27 cellular contexts compared by ENCODE assay signal in the genomic region with DNA sequence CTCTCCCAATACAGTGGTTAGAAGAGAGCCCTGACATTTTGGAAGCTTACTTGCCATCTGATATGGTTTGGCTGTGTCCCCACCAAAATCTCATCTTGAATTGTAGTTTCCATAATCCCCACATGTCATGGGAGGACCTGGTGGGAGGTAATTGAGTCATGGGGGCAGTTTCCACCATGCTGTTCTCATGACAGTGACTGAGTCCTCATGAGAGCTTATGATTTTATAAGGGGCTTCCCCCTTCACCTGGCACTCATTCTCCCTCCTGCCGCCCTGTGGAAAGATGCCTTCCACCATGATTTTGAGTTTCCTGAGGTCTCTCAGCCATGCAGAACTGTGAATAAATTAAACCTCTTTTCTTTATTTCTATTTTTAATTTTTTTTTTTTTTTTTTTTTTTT. TPM values are rescaled to one million over a fixed set of nuclear protein-coding genes. Genes with fewer than 3 reads are reported as not detected.
A peak's percentile ranks its signal among the peaks of the same experiment; 100 is the strongest.
DNase-seq lines count a peak whose midpoint lies in the region; ATAC-seq and TF ChIP-seq lines count a peak whose summit lies in the region.
"Had no signal": no experiment of that assay in that cellular context is flagged by ENCODE, and none has a peak within 500 bp of the region (broad histone marks: within the 10 kb centered on the region; RNA-seq: fewer than 3 reads in every experiment).

No MANE protein-coding gene starts in this region.

- H3K4me1 Mint-ChIP-seq in activated CD4-positive, alpha-beta memory T cell treated with anti-CD3 and anti-CD28 coated beads for 36 hours (ENCODE audit: low read depth), result peaks cover 9% of the 10 kb centered on the region
- peaks cover 10% of the 10 kb centered on the region for H3K4me1 Mint-ChIP-seq in activated CD4-positive, alpha-beta memory T cell treated with anti-CD3 and anti-CD28 coated beads, Interleukin-2, amount 10 ng/mL, durations not matched to agents 7 days and 5 days
- peaks cover 39 to 63% (median 52%) of the 10 kb centered on the region in 3 donors for H3K4me1 Mint-ChIP-seq in IgD-negative memory B cell
- H3K4me1 Mint-ChIP-seq in activated naive CD4-positive, alpha-beta T cell treated with anti-CD3 and anti-CD28 coated beads, Interleukin-2, amount 50 U/mL, for 24 hours, result peaks cover 19% of the 10 kb centered on the region
- peaks cover 7 to 17% (median 8%) of the 10 kb centered on the region in 7 donors for H3K4me1 Mint-ChIP-seq in naive thymus-derived CD4-positive, alpha-beta T cell

- no peak overlapping the region for H3K27ac ChIP-seq in naive thymus-derived CD4-positive, alpha-beta T cell (ENCODE audit: low read depth, low read length)
- H3K27ac ChIP-seq: left ventricle myocardium inferior, PC-9, psoas muscle, stomach, thyroid gland, vagina had no signal

- H3K4me3 ChIP-seq in naive thymus-derived CD4-positive, alpha-beta T cell (ENCODE audit: low read length), result no peak overlapping the region
- H3K4me3 ChIP-seq: A549, left ventricle myocardium inferior, PC-9, psoas muscle, stomach, thyroid gland, vagina had no signal

- no peaks in the 10 kb centered on the region for H3K9me3 ChIP-seq in naive thymus-derived CD4-positive, alpha-beta T cell (ENCODE audit: control insufficient read depth in 2 of 3, low read length in 3 of 3)
- H3K9me3 ChIP-seq: A549, left ventricle myocardium inferior, psoas muscle, stomach, thyroid gland, vagina had no signal

- no peak for TF ChIP-seq CTCF in GM10266 (IDR thresholded peaks at IDR 0.05; ENCODE audit: control insufficient read depth, insufficient read depth, low read depth, missing control alignments)

- no peaks in the 10 kb centered on the region for H3K36me3 Mint-ChIP-seq in activated CD4-positive, alpha-beta memory T cell treated with anti-CD3 and anti-CD28 coated beads for 36 hours
- no peaks in the 10 kb centered on the region for H3K36me3 Mint-ChIP-seq in activated CD4-positive, alpha-beta memory T cell treated with anti-CD3 and anti-CD28 coated beads, Interleukin-2, amount 10 ng/mL, durations not matched to agents 7 days and 5 days (ENCODE audit: low read depth)
- no peaks in the 10 kb centered on the region for H3K36me3 Mint-ChIP-seq in IgD-negative memory B cell
- no peaks in the 10 kb centered on the region for H3K36me3 Mint-ChIP-seq in activated naive CD4-positive, alpha-beta T cell treated with anti-CD3 and anti-CD28 coated beads, Interleukin-2, amount 50 U/mL, for 24 hours
- no peaks in the 10 kb centered on the region for H3K36me3 Mint-ChIP-seq in naive thymus-derived CD4-positive, alpha-beta T cell
- H3K36me3 Mint-ChIP-seq: CD8-positive, alpha-beta T cell had no signal

- DNase-seq in activated CD4-positive, alpha-beta memory T cell treated with anti-CD3 and anti-CD28 coated beads for 36 hours, result peak; percentile 38
- DNase-seq in activated CD4-positive, alpha-beta memory T cell treated with anti-CD3 and anti-CD28 coated beads, Interleukin-2, amount 10 ng/mL, durations not matched to agents 7 days and 5 days, result no peak
- peak; percentile 36 for DNase-seq in stimulated activated CD8-positive, alpha-beta memory T cell treated with anti-CD3 and anti-CD28 coated beads, Interleukin-4, amount 100 ng/mL, for 48 hours
- DNase-seq in naive thymus-derived CD4-positive, alpha-beta T cell, result no peak
- no peak for DNase-seq in GDM1 (lab: John Stamatoyannopoulos, UW)
- DNase-seq in GM10266 (ENCODE audit: extremely low spot score), result no peak
- DNase-seq: AML-193; CD8-positive, alpha-beta T cell; central memory CD4-positive, alpha-beta T cell; DMS 273 treated with DMSO at 0.1 percent for 48 hours; IMR-90; islet precursor cell; left ventricle myocardium inferior; NCI-H1092; NCI-H1694 treated with DMSO at 0.1 percent for 48 hours; NCI-H510A; PC-9; psoas muscle; stomach; thyroid gland had no signal

- CTCF ChIA-PET in activated CD4-positive, alpha-beta memory T cell treated with anti-CD3 and anti-CD28 coated beads for 36 hours (lab: Charles Lee), result no interaction called here
- CTCF ChIA-PET in activated CD4-positive, alpha-beta memory T cell treated with anti-CD3 and anti-CD28 coated beads, Interleukin-2, amount 10 ng/mL, durations not matched to agents 7 days and 5 days (lab: Charles Lee), result interaction anchor here (1.1 to 1.3 kb wide), 2 partner anchors 140 to 209 kb away, joined by 3 read pairs; no protein-coding TSS in a partner anchor
- CTCF ChIA-PET in naive thymus-derived CD4-positive, alpha-beta T cell (lab: Charles Lee), result no interaction called here

- H3K27ac Mint-ChIP-seq in activated CD4-positive, alpha-beta memory T cell treated with anti-CD3 and anti-CD28 coated beads for 36 hours, result no peak overlapping the region
- H3K27ac Mint-ChIP-seq in activated CD4-positive, alpha-beta memory T cell treated with anti-CD3 and anti-CD28 coated beads, Interleukin-2, amount 10 ng/mL, durations not matched to agents 7 days and 5 days, result no peak overlapping the region
- peak overlapping the region in 2 of 3 donors; percentile 6 to 76 for H3K27ac Mint-ChIP-seq in IgD-negative memory B cell
- H3K27ac Mint-ChIP-seq in activated naive CD4-positive, alpha-beta T cell treated with anti-CD3 and anti-CD28 coated beads, Interleukin-2, amount 50 U/mL, for 24 hours, result peak overlapping the region; percentile 8
- H3K27ac Mint-ChIP-seq in naive thymus-derived CD4-positive, alpha-beta T cell, result peak overlapping the region in 2 of 9 donors; percentile 13 to 17
- H3K27ac Mint-ChIP-seq: activated T-helper 1 cell treated with anti-CD3 and anti-CD28 coated beads, Interleukin-12 subunit alpha, Interleukin-12 subunit beta, Interleukin-2, Interleukin-4 antibody, amounts not matched to agents 30 ng/mL and 10 ng/mL and 1 ng/mL, durations not matched to agents 14 hours and 24 hours and 36 hours; CD8-positive, alpha-beta T cell had no signal

- no peaks in the 10 kb centered on the region for H3K9me3 Mint-ChIP-seq in activated CD4-positive, alpha-beta memory T cell treated with anti-CD3 and anti-CD28 coated beads for 36 hours
- no peaks in the 10 kb centered on the region for H3K9me3 Mint-ChIP-seq in activated CD4-positive, alpha-beta memory T cell treated with anti-CD3 and anti-CD28 coated beads, Interleukin-2, amount 10 ng/mL, durations not matched to agents 7 days and 5 days
- H3K9me3 Mint-ChIP-seq in IgD-negative memory B cell, result peaks cover 0 to 3% (median 0%) of the 10 kb centered on the region in 3 donors
- no peaks in the 10 kb centered on the region for H3K9me3 Mint-ChIP-seq in activated naive CD4-positive, alpha-beta T cell treated with anti-CD3 and anti-CD28 coated beads, Interleukin-2, amount 50 U/mL, for 24 hours
- no peaks in the 10 kb centered on the region for H3K9me3 Mint-ChIP-seq in naive thymus-derived CD4-positive, alpha-beta T cell
- H3K9me3 Mint-ChIP-seq: activated T-helper 1 cell treated with anti-CD3 and anti-CD28 coated beads, Interleukin-12 subunit alpha, Interleukin-12 subunit beta, Interleukin-2, Interleukin-4 antibody, amounts not matched to agents 30 ng/mL and 10 ng/mL and 1 ng/mL, durations not matched to agents 14 hours and 24 hours and 36 hours; CD8-positive, alpha-beta T cell had no signal

- intact Hi-C loops in activated CD4-positive, alpha-beta memory T cell treated with anti-CD3 and anti-CD28 coated beads for 36 hours (cut with micrococcal nuclease), result no loop called here
- intact Hi-C loops in naive thymus-derived CD4-positive, alpha-beta T cell (cut with micrococcal nuclease), result loop anchor here in 1 of 2 donors (10.0 kb wide), 1 partner anchor 132 kb away; no protein-coding TSS in a partner anchor

- no peaks in the 10 kb centered on the region for H3K36me3 ChIP-seq in naive thymus-derived CD4-positive, alpha-beta T cell (ENCODE audit: control insufficient read depth in 2 of 3, insufficient read depth in 3 of 3, low read length in 3 of 3)
- H3K36me3 ChIP-seq: left ventricle myocardium inferior, stomach, thyroid gland, vagina had no signal

- H3K27me3 Mint-ChIP-seq in activated CD4-positive, alpha-beta memory T cell treated with anti-CD3 and anti-CD28 coated beads for 36 hours, result peaks cover 12% of the 10 kb centered on the region
- H3K27me3 Mint-ChIP-seq in activated CD4-positive, alpha-beta memory T cell treated with anti-CD3 and anti-CD28 coated beads, Interleukin-2, amount 10 ng/mL, durations not matched to agents 7 days and 5 days, result peaks cover 61% of the 10 kb centered on the region
- peaks cover 9% of the 10 kb centered on the region for H3K27me3 Mint-ChIP-seq in IgD-negative memory B cell
- peaks cover 3% of the 10 kb centered on the region for H3K27me3 Mint-ChIP-seq in activated naive CD4-positive, alpha-beta T cell treated with anti-CD3 and anti-CD28 coated beads, Interleukin-2, amount 50 U/mL, for 24 hours
- peaks cover 0 to 56% (median 0%) of the 10 kb centered on the region in 5 donors for H3K27me3 Mint-ChIP-seq in naive thymus-derived CD4-positive, alpha-beta T cell

- no peak for ATAC-seq in naive thymus-derived CD4-positive, alpha-beta T cell
- ATAC-seq: A549; CD8-positive, alpha-beta T cell; psoas muscle; Right ventricle myocardium inferior; SK-N-SH treated with all-trans-retinoic acid at 6 μM for 48 hours had no signal

- no peaks in the 10 kb centered on the region for H3K27me3 ChIP-seq in naive thymus-derived CD4-positive, alpha-beta T cell (ENCODE audit: control insufficient read depth in 2 of 2, insufficient read depth in 2 of 2, low read length in 2 of 2)
- H3K27me3 ChIP-seq: stomach, thyroid gland, vagina had no signal

- H3K4me1 ChIP-seq in naive thymus-derived CD4-positive, alpha-beta T cell (ENCODE audit: control insufficient read depth in 2 of 2, insufficient read depth in 2 of 2, low read length in 2 of 2), result peaks cover 0 to 6% of the 10 kb centered on the region in 2 donors
- H3K4me1 ChIP-seq: left ventricle myocardium inferior, psoas muscle, vagina had no signal

- POLR2A ChIA-PET in activated CD4-positive, alpha-beta memory T cell treated with anti-CD3 and anti-CD28 coated beads for 36 hours (lab: Charles Lee), result no interaction called here
- POLR2A ChIA-PET in activated CD4-positive, alpha-beta memory T cell treated with anti-CD3 and anti-CD28 coated beads, Interleukin-2, amount 10 ng/mL, durations not matched to agents 7 days and 5 days (lab: Charles Lee), result no interaction called here
- POLR2A ChIA-PET in naive thymus-derived CD4-positive, alpha-beta T cell (lab: Charles Lee), result no interaction called here

- no peak overlapping the region for H3K4me3 Mint-ChIP-seq in activated CD4-positive, alpha-beta memory T cell treated with anti-CD3 and anti-CD28 coated beads for 36 hours
- H3K4me3 Mint-ChIP-seq in activated CD4-positive, alpha-beta memory T cell treated with anti-CD3 and anti-CD28 coated beads, Interleukin-2, amount 10 ng/mL, durations not matched to agents 7 days and 5 days, result no peak overlapping the region
- H3K4me3 Mint-ChIP-seq in IgD-negative memory B cell, result peak overlapping the region in 1 of 4 donors; percentile 38
- H3K4me3 Mint-ChIP-seq in activated naive CD4-positive, alpha-beta T cell treated with anti-CD3 and anti-CD28 coated beads, Interleukin-2, amount 50 U/mL, for 24 hours, result peak overlapping the region; percentile 36
- no peak overlapping the region for H3K4me3 Mint-ChIP-seq in naive thymus-derived CD4-positive, alpha-beta T cell
- H3K4me3 Mint-ChIP-seq: activated T-helper 1 cell treated with anti-CD3 and anti-CD28 coated beads, Interleukin-12 subunit alpha, Interleukin-12 subunit beta, Interleukin-2, Interleukin-4 antibody, amounts not matched to agents 30 ng/mL and 10 ng/mL and 1 ng/mL, durations not matched to agents 14 hours and 24 hours and 36 hours; CD8-positive, alpha-beta T cell had no signal

RNA-seq across cellular contexts. Expression of a gene that starts 28.8 kb away (rescaled TPM):
- total RNA-seq in activated CD4-positive, alpha-beta memory T cell treated with anti-CD3 and anti-CD28 coated beads for 36 hours, result under 1 TPM; 0.56 to 1.00 TPM
- 10 to 100 TPM; 11.2 to 11.3 TPM for total RNA-seq in activated CD4-positive, alpha-beta memory T cell treated with anti-CD3 and anti-CD28 coated beads, Interleukin-2, amount 10 ng/mL, durations not matched to agents 7 days and 5 days
- polyA plus RNA-seq in IgD-negative memory B cell, result 8.5 TPM
- total RNA-seq in naive thymus-derived CD4-positive, alpha-beta T cell, result 1 to 10 TPM in 3 of 5 experiments, not detected in 2; 3.9 to 4.2 (median 4.2) TPM
- not detected for polyA plus RNA-seq in naive thymus-derived CD4-positive, alpha-beta T cell

Comparison
In these comparisons a context has a peak if more than half of its experiments do, and no peak if none do; other contexts are left out.
1. DNase-seq: peak in activated CD4-positive, alpha-beta memory T cell treated with anti-CD3 and anti-CD28 coated beads for 36 hours (single experiment) and stimulated activated CD8-positive, alpha-beta memory T cell treated with anti-CD3 and anti-CD28 coated beads, Interleukin-4, amount 100 ng/mL, for 48 hours (single experiment); none in activated CD4-positive, alpha-beta memory T cell treated with anti-CD3 and anti-CD28 coated beads, Interleukin-2, amount 10 ng/mL, durations not matched to agents 7 days and 5 days (single experiment), naive thymus-derived CD4-positive, alpha-beta T cell (0 of 9), GDM1 (single experiment) and GM10266 (single experiment).
2. H3K27ac Mint-ChIP-seq: peak in IgD-negative memory B cell (2 of 3) and activated naive CD4-positive, alpha-beta T cell treated with anti-CD3 and anti-CD28 coated beads, Interleukin-2, amount 50 U/mL, for 24 hours (single experiment); none in activated CD4-positive, alpha-beta memory T cell treated with anti-CD3 and anti-CD28 coated beads for 36 hours (single experiment) and activated CD4-positive, alpha-beta memory T cell treated with anti-CD3 and anti-CD28 coated beads, Interleukin-2, amount 10 ng/mL, durations not matched to agents 7 days and 5 days (single experiment).